Comparison of ENCODE assay signal across 8 cellular contexts in genomic region chr4:113760094-113760851, GRCh38. TPM values are rescaled to one million over a fixed set of nuclear protein-coding genes. Genes with fewer than 3 reads are reported as not detected.
DNase-seq lines count a peak whose midpoint lies in the region; ATAC-seq lines count a peak whose summit lies in the region.

No MANE protein-coding gene starts in this region.

- no peak overlapping the region for H4K91ac ChIP-seq in neuronal stem cell (ENCODE audit: low read depth, low read length, poor library complexity)

- no peaks in the 10 kb centered on the region for H3K27me3 ChIP-seq in NT2/D1 (ENCODE audit: insufficient read depth, insufficient read length)
- no peaks in the 10 kb centered on the region for H3K27me3 ChIP-seq in neuronal stem cell (ENCODE audit: control insufficient read depth in 3 of 3, insufficient read depth in 3 of 3, low read depth in 1 of 3, low read length in 3 of 3)

- no peak overlapping the region for H4K8ac ChIP-seq in neuronal stem cell (ENCODE audit: low read depth, low read length)

- H2AFZ ChIP-seq in neuronal stem cell (ENCODE audit: low read length): peak overlapping the region; percentile 89

- peak overlapping the region; percentile 99 for H2BK5ac ChIP-seq in neuronal stem cell (ENCODE audit: low read length)

- peak; percentile 8 for DNase-seq in NCI-H2107 treated with DMSO at 0.1 percent for 48 hours (lab: John Stamatoyannopoulos, UW; ENCODE audit: unreplicated experiment)
- no peak for DNase-seq in NCI-H2107 (lab: John Stamatoyannopoulos, UW)
- DNase-seq in NT2/D1 (ENCODE audit: low read depth, low spot score): no peak
- peak; percentile 6 to 40 (median 12) for DNase-seq in activated naive CD4-positive, alpha-beta T cell (lab: John Stamatoyannopoulos, UW)
- DNase-seq in germinal center (ENCODE audit: low spot score): peak; percentile 36
- DNase-seq in neuronal stem cell (ENCODE audit: low spot score): no peak

- peak overlapping the region; percentile 98 for H3K18ac ChIP-seq in neuronal stem cell (ENCODE audit: low read length)

- H3K4me2 ChIP-seq in neuronal stem cell (ENCODE audit: insufficient read depth, low read length, poor library complexity, severe bottlenecking): peak overlapping the region; percentile 96

- peaks cover 8% of the 10 kb centered on the region for H3K79me1 ChIP-seq in neuronal stem cell (ENCODE audit: low read depth, low read length)

- H3K9ac ChIP-seq in NT2/D1 (ENCODE audit: insufficient read length, low read depth) (peak overlapping the region; percentile 94), neuronal stem cell (ENCODE audit: low read depth, low read length, poor library complexity) (peak overlapping the region; percentile 26)

- H3K4me1 ChIP-seq in NT2/D1 (ENCODE audit: insufficient read depth, insufficient read length) (no peaks in the 10 kb centered on the region), neuronal stem cell (ENCODE audit: control insufficient read depth in 2 of 2, insufficient read depth in 1 of 2, low read depth in 1 of 2, low read length in 2 of 2) (peaks cover 0 to 25% of the 10 kb centered on the region in 2 donors)

- H3K27ac ChIP-seq in neuronal stem cell (replicated peaks; ENCODE audit: low read length): no peak overlapping the region

- H3K9me3 ChIP-seq in NT2/D1 (ENCODE audit: insufficient read depth, low read length) (no peaks in the 10 kb centered on the region), neuronal stem cell (replicated peaks in 1 of 2; ENCODE audit: control insufficient read depth in 2 of 2, insufficient read depth in 1 of 2, low read depth in 1 of 2, low read length in 2 of 2) (no peaks in the 10 kb centered on the region)

- H2AK5ac ChIP-seq in neuronal stem cell (ENCODE audit: low read depth, low read length): no peak overlapping the region

- no peak overlapping the region for H2BK120ac ChIP-seq in neuronal stem cell (ENCODE audit: low read depth, low read length)

- no peak overlapping the region for H3K23ac ChIP-seq in neuronal stem cell (ENCODE audit: low read depth, low read length, poor library complexity)

- peak overlapping the region; percentile 100 for H3K14ac ChIP-seq in neuronal stem cell (ENCODE audit: low read length)

- no peak for ATAC-seq in HG03135 (IDR thresholded peaks at IDR 0.05; ENCODE audit: unreplicated experiment)
- ATAC-seq in HG02571 (IDR thresholded peaks at IDR 0.05; ENCODE audit: unreplicated experiment): no peak

- H3K4me3 ChIP-seq in NT2/D1 (ENCODE audit: insufficient read length, low read depth) (peak overlapping the region; percentile 82), neuronal stem cell (ENCODE audit: low read length in 2 of 2) (peak overlapping the region; percentile 90 to 99)

- no CpG with 5 or more reads among the region's 22 CpGs for WGBS in neuronal stem cell (ENCODE audit: extremely low coverage in 2 of 2, insufficient read length in 2 of 2, insufficient replicate concordance in 1 of 2), 2 donors

- no peak overlapping the region for H2BK12ac ChIP-seq in neuronal stem cell (ENCODE audit: low read length)

- peak overlapping the region; percentile 89 for H2BK15ac ChIP-seq in neuronal stem cell (ENCODE audit: low read length)

- H3K36me3 ChIP-seq in NT2/D1 (ENCODE audit: insufficient read depth, insufficient read length, low read length) (peaks cover 5% of the 10 kb centered on the region), neuronal stem cell (replicated peaks in 1 of 2; ENCODE audit: control insufficient read depth in 2 of 2, insufficient read depth in 2 of 2, low read length in 2 of 2) (peaks cover 0 to 5% of the 10 kb centered on the region in 2 donors)

- H3K4ac ChIP-seq in neuronal stem cell (ENCODE audit: low read length): no peak overlapping the region

RNA-seq across cellular contexts. Expression of gene CAMK2D, which starts 1.3 kb away (rescaled TPM):
- polyA plus RNA-seq in neuronal stem cell (2013, experiment 1 of 2): 17.9 TPM
- polyA plus RNA-seq in neuronal stem cell (2013, experiment 2 of 2): 18.6 TPM

Comparison
In these comparisons a context has a peak if more than half of its experiments do, and no peak if none do; other contexts are left out.
1. DNase-seq: peak in NCI-H2107 treated with DMSO at 0.1 percent for 48 hours (single experiment), activated naive CD4-positive, alpha-beta T cell (4 of 4) and germinal center (single experiment); none in NCI-H2107 (single experiment), NT2/D1 (single experiment) and neuronal stem cell (single experiment).